Comparison of ENCODE assay signal across 39 cellular contexts in genomic region chr12:110505332-110505731, GRCh38. TPM values are rescaled to one million over a fixed set of nuclear protein-coding genes. Genes with fewer than 3 reads are reported as not detected.
"Had no signal": no experiment of that assay in that cellular context is flagged by ENCODE, and none has a peak within 500 bp of the region (broad histone marks: within the 10 kb centered on the region; RNA-seq: fewer than 3 reads in every experiment).

No MANE protein-coding gene starts in this region.

- H3K27ac ChIP-seq: adrenal gland, ascending aorta, body of pancreas, brain microvascular endothelial cell, breast epithelium, cardiac muscle cell had no signal

- H3K27me3 ChIP-seq: adrenal gland, ascending aorta, body of pancreas, brain microvascular endothelial cell, breast epithelium, cardiac muscle cell had no signal

- H3K36me3 ChIP-seq: adrenal gland, ascending aorta, brain microvascular endothelial cell, breast epithelium, cardiac muscle cell had no signal

- H3K4me3 ChIP-seq: adrenal gland, ascending aorta, body of pancreas, breast epithelium, cardiac muscle cell had no signal

- FAIRE-seq: astrocyte, bronchial epithelial cell, colon had no signal

- H3K27me3 Mint-ChIP-seq: activated naive CD4-positive, alpha-beta T cell treated with anti-CD3 and anti-CD28 coated beads, Interleukin-2, amount 50 U/mL, for 24 hours; activated naive CD8-positive, alpha-beta T cell; activated naive CD8-positive, alpha-beta T cell treated with anti-CD3 and anti-CD28 coated beads, Interleukin-2, amount 10 ng/mL, durations not matched to agents 7 days and 5 days; activated T-helper 17 cell treated with anti-CD3 and anti-CD28 coated beads, Interleukin-2, amount 50 U/mL, for 72 hours; central memory CD8-positive, alpha-beta T cell had no signal

- H3K27ac Mint-ChIP-seq: activated naive CD4-positive, alpha-beta T cell treated with anti-CD3 and anti-CD28 coated beads for 36 hours; activated naive CD4-positive, alpha-beta T cell treated with anti-CD3 and anti-CD28 coated beads, Interleukin-2, amount 10 ng/mL, durations not matched to agents 7 days and 5 days; activated naive CD4-positive, alpha-beta T cell treated with anti-CD3 and anti-CD28 coated beads, Interleukin-2, amount 50 U/mL, for 24 hours; activated naive CD4-positive, alpha-beta T cell treated with anti-CD3 and anti-CD28 coated beads, Interleukin-2, amount 50 U/mL, for 72 hours; activated naive CD8-positive, alpha-beta T cell; activated naive CD8-positive, alpha-beta T cell treated with anti-CD3 and anti-CD28 coated beads for 36 hours; activated naive CD8-positive, alpha-beta T cell treated with anti-CD3 and anti-CD28 coated beads, Interleukin-2, amount 10 ng/mL, durations not matched to agents 7 days and 5 days; activated naive CD8-positive, alpha-beta T cell treated with anti-CD3 and anti-CD28 coated beads, Interleukin-2, amount 50 U/mL, for 24 hours; activated T-cell treated with anti-CD3 and anti-CD28 coated beads, Interleukin-2, amount 50 U/mL, for 72 hours; activated T-helper 1 cell treated with anti-CD3 and anti-CD28 coated beads, Interleukin-12 subunit alpha, Interleukin-12 subunit beta, Interleukin-2, Interleukin-4 antibody, amounts not matched to agents 30 ng/mL and 10 ng/mL and 1 ng/mL, durations not matched to agents 14 hours and 24 hours and 36 hours; activated T-helper 17 cell treated with anti-CD3 and anti-CD28 coated beads, Interleukin-2, amount 50 U/mL, for 72 hours; activated T-helper 2 cell treated with anti-CD3 and anti-CD28 coated beads, Interferon-gamma antibody, Interleukin-2, Interleukin-4, amounts not matched to agents 10 μg/mL and 5 μg/mL and 100 μg/mL, durations not matched to agents 14 hours and 24 hours and 36 hours; brain had no signal

- DNase-seq: activated effector memory CD4-positive, alpha-beta T cell treated with anti-CD3 and anti-CD28 coated beads, Interleukin-2, amount 50 U/mL, for 16 hours; activated effector memory CD4-positive, alpha-beta T cell treated with Interleukin-2 at 50 U/mL for 16 hours; activated gamma-delta T cell; activated gamma-delta T cell treated with Interleukin-2 at 50 U/mL for 16 hours; activated naive CD4-positive, alpha-beta T cell; activated naive CD4-positive, alpha-beta T cell treated with anti-CD3 and anti-CD28 coated beads for 36 hours; activated naive CD4-positive, alpha-beta T cell treated with anti-CD3 and anti-CD28 coated beads, Interleukin-2, amount 10 ng/mL, durations not matched to agents 7 days and 5 days; activated naive CD4-positive, alpha-beta T cell treated with anti-CD3 and anti-CD28 coated beads, Interleukin-2, amount 50 U/mL, for 16 hours; activated naive CD4-positive, alpha-beta T cell treated with Interleukin-2 at 50 U/mL for 16 hours; activated naive CD8-positive, alpha-beta T cell treated with anti-CD3 and anti-CD28 coated beads for 36 hours; activated naive CD8-positive, alpha-beta T cell treated with anti-CD3 and anti-CD28 coated beads, Interleukin-2, amount 10 ng/mL, durations not matched to agents 7 days and 5 days; activated naive CD8-positive, alpha-beta T cell treated with anti-CD3 and anti-CD28 coated beads, Interleukin-2, amount 50 U/mL, for 24 hours; activated T-cell treated with anti-CD3 and anti-CD28 coated beads, Interleukin-2, amount 50 U/mL, for 4 hours; activated T-cell treated with anti-CD3 and anti-CD28 coated beads, Interleukin-2, amount 50 U/mL, for 48 hours; activated T-cell treated with anti-CD3 and anti-CD28 coated beads, Interleukin-2, amount 50 U/mL, for 72 hours; adrenal gland; amniotic stem cell; amygdala; anterior cingulate cortex; aorta; body of pancreas; brain microvascular endothelial cell; caudate nucleus; central memory CD4-positive, alpha-beta T cell; cerebellar nuclear complex had no signal

- H3K4me3 Mint-ChIP-seq: activated naive CD4-positive, alpha-beta T cell treated with anti-CD3 and anti-CD28 coated beads for 36 hours; activated naive CD4-positive, alpha-beta T cell treated with anti-CD3 and anti-CD28 coated beads, Interleukin-2, amount 10 ng/mL, durations not matched to agents 7 days and 5 days; activated naive CD4-positive, alpha-beta T cell treated with anti-CD3 and anti-CD28 coated beads, Interleukin-2, amount 50 U/mL, for 24 hours; activated naive CD8-positive, alpha-beta T cell; activated naive CD8-positive, alpha-beta T cell treated with anti-CD3 and anti-CD28 coated beads for 36 hours; activated naive CD8-positive, alpha-beta T cell treated with anti-CD3 and anti-CD28 coated beads, Interleukin-2, amount 10 ng/mL, durations not matched to agents 7 days and 5 days; activated naive CD8-positive, alpha-beta T cell treated with anti-CD3 and anti-CD28 coated beads, Interleukin-2, amount 50 U/mL, for 24 hours; activated T-cell treated with anti-CD3 and anti-CD28 coated beads, Interleukin-2, amount 50 U/mL, for 4 hours; activated T-cell treated with anti-CD3 and anti-CD28 coated beads, Interleukin-2, amount 50 U/mL, for 72 hours; activated T-helper 1 cell treated with anti-CD3 and anti-CD28 coated beads, Interleukin-12 subunit alpha, Interleukin-12 subunit beta, Interleukin-2, Interleukin-4 antibody, amounts not matched to agents 30 ng/mL and 10 ng/mL and 1 ng/mL, durations not matched to agents 14 hours and 24 hours and 36 hours; activated T-helper 17 cell treated with anti-CD3 and anti-CD28 coated beads, Interleukin-2, amount 50 U/mL, for 72 hours; central memory CD8-positive, alpha-beta T cell had no signal

- H3K36me3 Mint-ChIP-seq: brain had no signal

- H3K9me3 ChIP-seq: adrenal gland, ascending aorta, body of pancreas, breast epithelium had no signal

- H3K9me3 Mint-ChIP-seq: activated naive CD4-positive, alpha-beta T cell treated with anti-CD3 and anti-CD28 coated beads, Interleukin-2, amount 50 U/mL, for 24 hours; central memory CD8-positive, alpha-beta T cell had no signal

- ATAC-seq: activated naive CD4-positive, alpha-beta T cell treated with anti-CD3 and anti-CD28 coated beads, Interleukin-2, amount 50 U/mL, for 72 hours; activated naive CD8-positive, alpha-beta T cell treated with anti-CD3 and anti-CD28 coated beads, Interleukin-2, amount 50 U/mL, for 24 hours; activated T-cell treated with anti-CD3 and anti-CD28 coated beads, Interleukin-2, amount 50 U/mL, for 4 hours; activated T-cell treated with anti-CD3 and anti-CD28 coated beads, Interleukin-2, amount 50 U/mL, for 72 hours; activated T-helper 17 cell treated with anti-CD3 and anti-CD28 coated beads, Interleukin-2, amount 50 U/mL, for 72 hours; body of pancreas had no signal

RNA-seq across cellular contexts. Expression of gene RAD9B, which starts 3.2 kb away (rescaled TPM):
- total RNA-seq: ascending aorta had no signal
